ENCODE assay signal across 9 cellular contexts in the genomic region with DNA sequence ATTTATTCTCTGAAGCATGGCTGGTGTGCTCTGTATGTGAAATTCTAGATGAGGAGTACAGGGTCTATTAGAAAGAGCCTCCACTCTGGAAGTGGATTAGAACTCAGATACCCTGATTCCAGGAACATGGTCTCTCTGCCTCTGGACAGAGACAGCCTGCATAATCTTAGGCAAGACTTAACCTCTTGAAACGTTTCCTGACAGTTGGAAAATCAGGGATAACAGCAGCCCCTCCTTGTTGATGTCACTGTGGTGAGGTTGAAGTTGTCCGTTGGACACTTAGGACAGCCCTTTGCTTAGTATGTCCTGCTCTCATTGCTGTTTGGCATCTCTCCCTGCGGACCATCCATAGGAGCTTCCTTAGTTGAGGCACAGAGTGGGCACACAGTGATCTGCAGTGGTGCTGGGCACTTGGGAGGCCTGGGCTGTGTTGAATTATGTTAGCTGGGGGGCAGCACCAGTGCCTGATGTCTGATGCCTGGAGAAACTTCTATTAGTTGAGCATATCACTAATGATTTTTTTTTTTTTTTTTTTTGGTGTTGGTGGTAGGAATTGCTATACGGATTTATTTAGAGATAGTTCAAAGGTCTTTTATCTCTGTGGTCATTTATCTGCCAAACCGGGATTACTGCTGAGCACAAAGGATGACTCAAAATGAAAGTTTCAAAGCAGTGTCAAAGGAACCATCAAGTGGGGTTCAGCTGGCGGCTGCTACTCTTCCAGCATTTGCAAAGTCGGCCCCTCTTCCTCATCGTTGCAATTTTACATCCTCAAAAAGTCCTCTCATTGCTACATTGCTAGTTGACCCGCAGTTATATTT. TPM values are rescaled to one million over a fixed set of nuclear protein-coding genes. Genes with fewer than 3 reads are reported as not detected.
DNase-seq lines count a peak whose midpoint lies in the region; ATAC-seq and TF ChIP-seq lines count a peak whose summit lies in the region.
"Had no signal": no experiment of that assay in that cellular context is flagged by ENCODE, and none has a peak within 500 bp of the region (broad histone marks: within the 10 kb centered on the region; RNA-seq: fewer than 3 reads in every experiment).

No MANE protein-coding gene starts in this region.

- H2AFZ ChIP-seq in smooth muscle cell (ENCODE audit: low read depth): no peak overlapping the region

- peaks cover 8 to 39% (median 23%) of the 10 kb centered on the region in 5 experiments for H3K9me3 Mint-ChIP-seq in brain

- DNase-seq in smooth muscle cell (lab: John Stamatoyannopoulos, UW; ENCODE audit: unreplicated experiment): no peak
- DNase-seq in NCI-H510A (lab: John Stamatoyannopoulos, UW): no peak
- no peak for DNase-seq in NCI-H187 (lab: John Stamatoyannopoulos, UW)
- DNase-seq in NCI-H1105 treated with DMSO at 0.1 percent for 48 hours (lab: John Stamatoyannopoulos, UW): no peak
- DNase-seq in COLO829 (ENCODE audit: low spot score): no peak

- peaks cover 19% of the 10 kb centered on the region for H4K20me1 ChIP-seq in smooth muscle cell (ENCODE audit: low read depth)

- peaks cover 7% of the 10 kb centered on the region for H3K36me3 ChIP-seq in smooth muscle cell (ENCODE audit: low read depth)

- ATAC-seq in GM19324 (IDR thresholded peaks at IDR 0.05; ENCODE audit: low FRiP score, unreplicated experiment) (peak; percentile 78), HG02943 (IDR thresholded peaks at IDR 0.05; ENCODE audit: low read depth, unreplicated experiment) (peak; percentile 91)
- ATAC-seq: body of pancreas had no signal

- H3K9ac ChIP-seq in smooth muscle cell (ENCODE audit: low read depth): no peak overlapping the region

- H3K4me1 Mint-ChIP-seq in brain: peaks cover 57% of the 10 kb centered on the region

- H3F3A ChIP-seq in smooth muscle cell (ENCODE audit: low read depth): peaks cover 5% of the 10 kb centered on the region

- no peaks in the 10 kb centered on the region for H3K27me3 Mint-ChIP-seq in brain

- WGBS in smooth muscle cell (ENCODE audit: low lambda C conversion rate): 24% methylated on average over 9 of the region's 9 CpGs

- peaks cover 98% of the 10 kb centered on the region for H3K36me3 Mint-ChIP-seq in brain

- no peaks in the 10 kb centered on the region for H3K9me3 ChIP-seq in smooth muscle cell (replicated peaks; ENCODE audit: low read depth)
- H3K9me3 ChIP-seq: body of pancreas had no signal

- H3K27ac ChIP-seq in smooth muscle cell (ENCODE audit: low read depth): no peak overlapping the region

- H3K27me3 ChIP-seq in smooth muscle cell (ENCODE audit: low read depth): no peaks in the 10 kb centered on the region
- H3K27me3 ChIP-seq: body of pancreas had no signal

- H3K27ac Mint-ChIP-seq in brain: peak overlapping the region in 4 of 5 experiments; percentile 7 to 83 (median 51)

- no peak overlapping the region for H3K4me3 ChIP-seq in smooth muscle cell
- H3K4me3 ChIP-seq: body of pancreas had no signal

- peak overlapping the region; percentile 73 for H3K4me2 ChIP-seq in smooth muscle cell

- no peak for TF ChIP-seq CTCF in brain (conservative IDR thresholded peaks at IDR 0.05)
- TF ChIP-seq CTCF in smooth muscle cell (IDR thresholded peaks at IDR 0.05; ENCODE audit: borderline replicate concordance, insufficient read depth, poor library complexity, severe bottlenecking): no peak

- peaks cover 20% of the 10 kb centered on the region for H3K4me1 ChIP-seq in smooth muscle cell (ENCODE audit: low read depth)

- H3K79me2 ChIP-seq in smooth muscle cell (ENCODE audit: low read depth): peaks cover 38% of the 10 kb centered on the region

- peak overlapping the region in 1 of 5 experiments; percentile 46 for H3K4me3 Mint-ChIP-seq in brain

RNA-seq across cellular contexts. Expression of a gene that starts 28.8 kb away (rescaled TPM):
- polyA plus RNA-seq in brain (ENCODE audit: insufficient read depth, low read depth, low replicate concordance) (25.7 TPM), smooth muscle cell (4.7 and 6.1 TPM in 2 replicates)
- 17.7 and 19.2 TPM in 2 replicates for total RNA-seq in smooth muscle cell
